Comparison of ENCODE assay signal across 1 cellular context in the genomic region with DNA sequence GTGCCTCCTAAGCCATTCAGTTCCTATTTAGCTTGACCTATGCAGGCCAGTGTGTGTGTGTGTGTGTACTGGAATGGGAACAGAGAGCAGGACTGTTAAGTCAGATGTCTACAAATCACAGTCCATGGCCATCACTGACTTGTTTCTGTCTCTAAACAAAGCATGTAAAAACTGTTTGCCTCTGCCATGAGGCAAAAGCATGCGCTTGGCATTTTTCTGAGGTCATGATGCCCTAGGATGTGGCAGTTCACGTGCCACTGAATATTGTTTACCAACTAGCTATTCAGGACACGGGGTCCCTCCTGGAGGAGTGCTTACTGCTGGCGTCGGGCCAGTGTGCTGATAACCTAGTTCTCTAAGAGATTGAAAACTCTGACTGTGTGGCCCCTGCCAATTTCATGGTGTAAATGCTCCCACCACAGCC.
TF ChIP-seq lines count a peak whose summit lies in the region.

No MANE protein-coding gene starts in this region.

TF ChIP-seq in HepG2, 621 proteins besides CTCF, POLR2A, EP300 and RAD21 (continued from another document and continues in another):
- no peak for TF ChIP-seq ZNF468 (CRISPR knock-in tag; IDR thresholded peaks at IDR 0.05)
- TF ChIP-seq CC2D1A (CRISPR knock-in tag; IDR thresholded peaks at IDR 0.05): no peak
- TF ChIP-seq, protein P1, sequence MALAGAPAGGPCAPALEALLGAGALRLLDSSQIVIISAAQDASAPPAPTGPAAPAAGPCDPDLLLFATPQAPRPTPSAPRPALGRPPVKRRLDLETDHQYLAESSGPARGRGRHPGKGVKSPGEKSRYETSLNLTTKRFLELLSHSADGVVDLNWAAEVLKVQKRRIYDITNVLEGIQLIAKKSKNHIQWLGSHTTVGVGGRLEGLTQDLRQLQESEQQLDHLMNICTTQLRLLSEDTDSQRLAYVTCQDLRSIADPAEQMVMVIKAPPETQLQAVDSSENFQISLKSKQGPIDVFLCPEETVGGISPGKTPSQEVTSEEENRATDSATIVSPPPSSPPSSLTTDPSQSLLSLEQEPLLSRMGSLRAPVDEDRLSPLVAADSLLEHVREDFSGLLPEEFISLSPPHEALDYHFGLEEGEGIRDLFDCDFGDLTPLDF (CRISPR knock-in tag; IDR thresholded peaks at IDR 0.05): no peak
- TF ChIP-seq ZNF563 (CRISPR knock-in tag; IDR thresholded peaks at IDR 0.05): no peak
- TF ChIP-seq MBNL3 (CRISPR knock-in tag; conservative IDR thresholded peaks at IDR 0.05): no peak
- TF ChIP-seq, protein P2, sequence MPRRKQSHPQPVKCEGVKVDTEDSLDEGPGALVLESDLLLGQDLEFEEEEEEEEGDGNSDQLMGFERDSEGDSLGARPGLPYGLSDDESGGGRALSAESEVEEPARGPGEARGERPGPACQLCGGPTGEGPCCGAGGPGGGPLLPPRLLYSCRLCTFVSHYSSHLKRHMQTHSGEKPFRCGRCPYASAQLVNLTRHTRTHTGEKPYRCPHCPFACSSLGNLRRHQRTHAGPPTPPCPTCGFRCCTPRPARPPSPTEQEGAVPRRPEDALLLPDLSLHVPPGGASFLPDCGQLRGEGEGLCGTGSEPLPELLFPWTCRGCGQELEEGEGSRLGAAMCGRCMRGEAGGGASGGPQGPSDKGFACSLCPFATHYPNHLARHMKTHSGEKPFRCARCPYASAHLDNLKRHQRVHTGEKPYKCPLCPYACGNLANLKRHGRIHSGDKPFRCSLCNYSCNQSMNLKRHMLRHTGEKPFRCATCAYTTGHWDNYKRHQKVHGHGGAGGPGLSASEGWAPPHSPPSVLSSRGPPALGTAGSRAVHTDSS (CRISPR knock-in tag; conservative IDR thresholded peaks at IDR 0.05): no peak
- TF ChIP-seq ZNF878 (CRISPR knock-in tag; IDR thresholded peaks at IDR 0.05): 0 out of 2 replicates have a peak, but pooled peaks have one; percentile 63
- TF ChIP-seq ZNF556 (CRISPR knock-in tag; IDR thresholded peaks at IDR 0.05; ENCODE audit: borderline replicate concordance): peak; percentile 35; the same call in 1 of the 2 replicates
- peak; percentile 95 for TF ChIP-seq FOXA3 (CRISPR knock-in tag; IDR thresholded peaks at IDR 0.05)
- TF ChIP-seq ZNF775 (CRISPR knock-in tag; IDR thresholded peaks at IDR 0.05; ENCODE audit: borderline replicate concordance): no peak
- TF ChIP-seq, protein P3, sequence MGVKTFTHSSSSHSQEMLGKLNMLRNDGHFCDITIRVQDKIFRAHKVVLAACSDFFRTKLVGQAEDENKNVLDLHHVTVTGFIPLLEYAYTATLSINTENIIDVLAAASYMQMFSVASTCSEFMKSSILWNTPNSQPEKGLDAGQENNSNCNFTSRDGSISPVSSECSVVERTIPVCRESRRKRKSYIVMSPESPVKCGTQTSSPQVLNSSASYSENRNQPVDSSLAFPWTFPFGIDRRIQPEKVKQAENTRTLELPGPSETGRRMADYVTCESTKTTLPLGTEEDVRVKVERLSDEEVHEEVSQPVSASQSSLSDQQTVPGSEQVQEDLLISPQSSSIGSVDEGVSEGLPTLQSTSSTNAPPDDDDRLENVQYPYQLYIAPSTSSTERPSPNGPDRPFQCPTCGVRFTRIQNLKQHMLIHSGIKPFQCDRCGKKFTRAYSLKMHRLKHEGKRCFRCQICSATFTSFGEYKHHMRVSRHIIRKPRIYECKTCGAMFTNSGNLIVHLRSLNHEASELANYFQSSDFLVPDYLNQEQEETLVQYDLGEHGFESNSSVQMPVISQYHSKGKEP (CRISPR knock-in tag; IDR thresholded peaks at IDR 0.05): no peak
- TF ChIP-seq ZSCAN31 (CRISPR knock-in tag; IDR thresholded peaks at IDR 0.05; ENCODE audit: low read depth): 0 out of 2 replicates have a peak, but pooled peaks have one; percentile 32
- TF ChIP-seq PHF20 (CRISPR knock-in tag; IDR thresholded peaks at IDR 0.05): no peak
- no peak for TF ChIP-seq ZNF33B (CRISPR knock-in tag; IDR thresholded peaks at IDR 0.05)
- TF ChIP-seq, protein P4, sequence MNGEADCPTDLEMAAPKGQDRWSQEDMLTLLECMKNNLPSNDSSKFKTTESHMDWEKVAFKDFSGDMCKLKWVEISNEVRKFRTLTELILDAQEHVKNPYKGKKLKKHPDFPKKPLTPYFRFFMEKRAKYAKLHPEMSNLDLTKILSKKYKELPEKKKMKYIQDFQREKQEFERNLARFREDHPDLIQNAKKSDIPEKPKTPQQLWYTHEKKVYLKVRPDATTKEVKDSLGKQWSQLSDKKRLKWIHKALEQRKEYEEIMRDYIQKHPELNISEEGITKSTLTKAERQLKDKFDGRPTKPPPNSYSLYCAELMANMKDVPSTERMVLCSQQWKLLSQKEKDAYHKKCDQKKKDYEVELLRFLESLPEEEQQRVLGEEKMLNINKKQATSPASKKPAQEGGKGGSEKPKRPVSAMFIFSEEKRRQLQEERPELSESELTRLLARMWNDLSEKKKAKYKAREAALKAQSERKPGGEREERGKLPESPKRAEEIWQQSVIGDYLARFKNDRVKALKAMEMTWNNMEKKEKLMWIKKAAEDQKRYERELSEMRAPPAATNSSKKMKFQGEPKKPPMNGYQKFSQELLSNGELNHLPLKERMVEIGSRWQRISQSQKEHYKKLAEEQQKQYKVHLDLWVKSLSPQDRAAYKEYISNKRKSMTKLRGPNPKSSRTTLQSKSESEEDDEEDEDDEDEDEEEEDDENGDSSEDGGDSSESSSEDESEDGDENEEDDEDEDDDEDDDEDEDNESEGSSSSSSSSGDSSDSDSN (CRISPR knock-in tag; IDR thresholded peaks at IDR 0.05): peak; percentile 55
- no peak for TF ChIP-seq ZNF274 (CRISPR knock-in tag; IDR thresholded peaks at IDR 0.05)
- TF ChIP-seq ZFP36L2 (CRISPR knock-in tag; IDR thresholded peaks at IDR 0.05): no peak
- no peak for TF ChIP-seq ZFYVE20 (CRISPR knock-in tag; IDR thresholded peaks at IDR 0.05; ENCODE audit: borderline replicate concordance, low read depth)
- TF ChIP-seq AGO2 (optimal IDR thresholded peaks at IDR 0.05; ENCODE audit: low read depth, low read length): no peak
- TF ChIP-seq ZNF143 (CRISPR knock-in tag; IDR thresholded peaks at IDR 0.05): no peak
- TF ChIP-seq DNMT1 (CRISPR knock-in tag; IDR thresholded peaks at IDR 0.05): no peak
- no peak for TF ChIP-seq ZNF768 (CRISPR knock-in tag; IDR thresholded peaks at IDR 0.05)
- peak; percentile 53 for TF ChIP-seq NR2C2 (CRISPR knock-in tag; IDR thresholded peaks at IDR 0.05; ENCODE audit: borderline replicate concordance)
- TF ChIP-seq, protein P5, sequence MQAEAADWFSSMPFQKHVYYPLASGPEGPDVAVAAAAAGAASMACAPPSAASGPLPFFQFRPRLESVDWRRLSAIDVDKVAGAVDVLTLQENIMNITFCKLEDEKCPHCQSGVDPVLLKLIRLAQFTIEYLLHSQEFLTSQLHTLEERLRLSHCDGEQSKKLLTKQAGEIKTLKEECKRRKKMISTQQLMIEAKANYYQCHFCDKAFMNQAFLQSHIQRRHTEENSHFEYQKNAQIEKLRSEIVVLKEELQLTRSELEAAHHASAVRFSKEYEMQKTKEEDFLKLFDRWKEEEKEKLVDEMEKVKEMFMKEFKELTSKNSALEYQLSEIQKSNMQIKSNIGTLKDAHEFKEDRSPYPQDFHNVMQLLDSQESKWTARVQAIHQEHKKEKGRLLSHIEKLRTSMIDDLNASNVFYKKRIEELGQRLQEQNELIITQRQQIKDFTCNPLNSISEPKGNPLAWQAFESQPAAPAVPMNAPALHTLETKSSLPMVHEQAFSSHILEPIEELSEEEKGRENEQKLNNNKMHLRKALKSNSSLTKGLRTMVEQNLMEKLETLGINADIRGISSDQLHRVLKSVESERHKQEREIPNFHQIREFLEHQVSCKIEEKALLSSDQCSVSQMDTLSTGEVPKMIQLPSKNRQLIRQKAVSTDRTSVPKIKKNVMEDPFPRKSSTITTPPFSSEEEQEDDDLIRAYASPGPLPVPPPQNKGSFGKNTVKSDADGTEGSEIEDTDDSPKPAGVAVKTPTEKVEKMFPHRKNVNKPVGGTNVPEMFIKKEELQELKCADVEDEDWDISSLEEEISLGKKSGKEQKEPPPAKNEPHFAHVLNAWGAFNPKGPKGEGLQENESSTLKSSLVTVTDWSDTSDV (CRISPR knock-in tag; IDR thresholded peaks at IDR 0.05): no peak
- TF ChIP-seq ZNF572 (CRISPR knock-in tag; IDR thresholded peaks at IDR 0.05): no peak
- TF ChIP-seq ZNF232 (CRISPR knock-in tag; IDR thresholded peaks at IDR 0.05; ENCODE audit: borderline replicate concordance): no peak
- TF ChIP-seq, protein P6, sequence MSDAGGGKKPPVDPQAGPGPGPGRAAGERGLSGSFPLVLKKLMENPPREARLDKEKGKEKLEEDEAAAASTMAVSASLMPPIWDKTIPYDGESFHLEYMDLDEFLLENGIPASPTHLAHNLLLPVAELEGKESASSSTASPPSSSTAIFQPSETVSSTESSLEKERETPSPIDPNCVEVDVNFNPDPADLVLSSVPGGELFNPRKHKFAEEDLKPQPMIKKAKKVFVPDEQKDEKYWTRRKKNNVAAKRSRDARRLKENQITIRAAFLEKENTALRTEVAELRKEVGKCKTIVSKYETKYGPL (CRISPR knock-in tag; IDR thresholded peaks at IDR 0.05): no peak
- no peak for TF ChIP-seq NFYB (CRISPR knock-in tag; IDR thresholded peaks at IDR 0.05)
- no peak for TF ChIP-seq STAT5B (CRISPR knock-in tag; IDR thresholded peaks at IDR 0.05)
- no peak for TF ChIP-seq SYNCRIP (IDR thresholded peaks at IDR 0.05; ENCODE audit: insufficient read depth, low read depth, low read length)
- TF ChIP-seq POLR2AphosphoS2 (IDR thresholded peaks at IDR 0.05; ENCODE audit: low read depth, low read length): no peak
- TF ChIP-seq, protein P7, sequence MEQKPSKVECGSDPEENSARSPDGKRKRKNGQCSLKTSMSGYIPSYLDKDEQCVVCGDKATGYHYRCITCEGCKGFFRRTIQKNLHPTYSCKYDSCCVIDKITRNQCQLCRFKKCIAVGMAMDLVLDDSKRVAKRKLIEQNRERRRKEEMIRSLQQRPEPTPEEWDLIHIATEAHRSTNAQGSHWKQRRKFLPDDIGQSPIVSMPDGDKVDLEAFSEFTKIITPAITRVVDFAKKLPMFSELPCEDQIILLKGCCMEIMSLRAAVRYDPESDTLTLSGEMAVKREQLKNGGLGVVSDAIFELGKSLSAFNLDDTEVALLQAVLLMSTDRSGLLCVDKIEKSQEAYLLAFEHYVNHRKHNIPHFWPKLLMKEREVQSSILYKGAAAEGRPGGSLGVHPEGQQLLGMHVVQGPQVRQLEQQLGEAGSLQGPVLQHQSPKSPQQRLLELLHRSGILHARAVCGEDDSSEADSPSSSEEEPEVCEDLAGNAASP (CRISPR knock-in tag; IDR thresholded peaks at IDR 0.05; ENCODE audit: borderline replicate concordance): peak; percentile 94
- TF ChIP-seq, protein P8, sequence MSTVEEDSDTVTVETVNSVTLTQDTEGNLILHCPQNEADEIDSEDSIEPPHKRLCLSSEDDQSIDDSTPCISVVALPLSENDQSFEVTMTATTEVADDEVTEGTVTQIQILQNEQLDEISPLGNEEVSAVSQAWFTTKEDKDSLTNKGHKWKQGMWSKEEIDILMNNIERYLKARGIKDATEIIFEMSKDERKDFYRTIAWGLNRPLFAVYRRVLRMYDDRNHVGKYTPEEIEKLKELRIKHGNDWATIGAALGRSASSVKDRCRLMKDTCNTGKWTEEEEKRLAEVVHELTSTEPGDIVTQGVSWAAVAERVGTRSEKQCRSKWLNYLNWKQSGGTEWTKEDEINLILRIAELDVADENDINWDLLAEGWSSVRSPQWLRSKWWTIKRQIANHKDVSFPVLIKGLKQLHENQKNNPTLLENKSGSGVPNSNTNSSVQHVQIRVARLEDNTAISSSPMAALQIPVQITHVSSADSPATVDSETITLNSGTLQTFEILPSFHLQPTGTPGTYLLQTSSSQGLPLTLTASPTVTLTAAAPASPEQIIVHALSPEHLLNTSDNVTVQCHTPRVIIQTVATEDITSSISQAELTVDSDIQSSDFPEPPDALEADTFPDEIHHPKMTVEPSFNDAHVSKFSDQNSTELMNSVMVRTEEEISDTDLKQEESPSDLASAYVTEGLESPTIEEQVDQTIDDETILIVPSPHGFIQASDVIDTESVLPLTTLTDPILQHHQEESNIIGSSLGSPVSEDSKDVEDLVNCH (CRISPR knock-in tag; IDR thresholded peaks at IDR 0.05): no peak
- TF ChIP-seq ZSCAN9 (CRISPR knock-in tag; IDR thresholded peaks at IDR 0.05; ENCODE audit: borderline replicate concordance): peak; percentile 92; the same call in 1 of the 2 replicates
- peak; percentile 51; the same call in 1 of the 2 replicates for TF ChIP-seq ZNF121 (CRISPR knock-in tag; IDR thresholded peaks at IDR 0.05)
- no peak for TF ChIP-seq NFKB2 (CRISPR knock-in tag; IDR thresholded peaks at IDR 0.05; ENCODE audit: borderline replicate concordance)
- no peak for TF ChIP-seq ZNF674 (CRISPR knock-in tag; IDR thresholded peaks at IDR 0.05; ENCODE audit: low read depth)
- TF ChIP-seq NCOA2 (CRISPR knock-in tag; IDR thresholded peaks at IDR 0.05): peak; percentile 93
- TF ChIP-seq DPF2 (CRISPR knock-in tag; IDR thresholded peaks at IDR 0.05; ENCODE audit: borderline replicate concordance, low read depth): peak; percentile 83
- no peak for TF ChIP-seq SNAPC2 (CRISPR knock-in tag; IDR thresholded peaks at IDR 0.05)
- peak; percentile 74; the same call in 1 of the 2 replicates for TF ChIP-seq KDM4B (CRISPR knock-in tag; IDR thresholded peaks at IDR 0.05)
- peak; percentile 62 for TF ChIP-seq MAFF (IDR thresholded peaks at IDR 0.05; ENCODE audit: low read depth, low read length)
- no peak for TF ChIP-seq ZNF296 (CRISPR knock-in tag; conservative IDR thresholded peaks at IDR 0.05)
- TF ChIP-seq ZNF207 (IDR thresholded peaks at IDR 0.05; ENCODE audit: borderline replicate concordance): no peak
- no peak for TF ChIP-seq NFATC3 (CRISPR knock-in tag; IDR thresholded peaks at IDR 0.05)
- TF ChIP-seq SALL1 (CRISPR knock-in tag; IDR thresholded peaks at IDR 0.05): peak; percentile 98
- TF ChIP-seq, protein P9, sequence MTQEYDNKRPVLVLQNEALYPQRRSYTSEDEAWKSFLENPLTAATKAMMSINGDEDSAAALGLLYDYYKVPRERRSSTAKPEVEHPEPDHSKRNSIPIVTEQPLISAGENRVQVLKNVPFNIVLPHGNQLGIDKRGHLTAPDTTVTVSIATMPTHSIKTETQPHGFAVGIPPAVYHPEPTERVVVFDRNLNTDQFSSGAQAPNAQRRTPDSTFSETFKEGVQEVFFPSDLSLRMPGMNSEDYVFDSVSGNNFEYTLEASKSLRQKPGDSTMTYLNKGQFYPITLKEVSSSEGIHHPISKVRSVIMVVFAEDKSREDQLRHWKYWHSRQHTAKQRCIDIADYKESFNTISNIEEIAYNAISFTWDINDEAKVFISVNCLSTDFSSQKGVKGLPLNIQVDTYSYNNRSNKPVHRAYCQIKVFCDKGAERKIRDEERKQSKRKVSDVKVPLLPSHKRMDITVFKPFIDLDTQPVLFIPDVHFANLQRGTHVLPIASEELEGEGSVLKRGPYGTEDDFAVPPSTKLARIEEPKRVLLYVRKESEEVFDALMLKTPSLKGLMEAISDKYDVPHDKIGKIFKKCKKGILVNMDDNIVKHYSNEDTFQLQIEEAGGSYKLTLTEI (CRISPR knock-in tag; conservative IDR thresholded peaks at IDR 0.05): no peak
- TF ChIP-seq ZBTB3 (CRISPR knock-in tag; IDR thresholded peaks at IDR 0.05; ENCODE audit: borderline replicate concordance, low read depth): peak; percentile 33; the same call in 1 of the 2 replicates
- no peak for TF ChIP-seq ZNF766 (CRISPR knock-in tag; IDR thresholded peaks at IDR 0.05; ENCODE audit: borderline replicate concordance)
- peak; percentile 92 for TF ChIP-seq HDAC2 (CRISPR knock-in tag; IDR thresholded peaks at IDR 0.05)
- peak; percentile 73 for TF ChIP-seq THAP11 (CRISPR knock-in tag; IDR thresholded peaks at IDR 0.05)
